In the genomic region with DNA sequence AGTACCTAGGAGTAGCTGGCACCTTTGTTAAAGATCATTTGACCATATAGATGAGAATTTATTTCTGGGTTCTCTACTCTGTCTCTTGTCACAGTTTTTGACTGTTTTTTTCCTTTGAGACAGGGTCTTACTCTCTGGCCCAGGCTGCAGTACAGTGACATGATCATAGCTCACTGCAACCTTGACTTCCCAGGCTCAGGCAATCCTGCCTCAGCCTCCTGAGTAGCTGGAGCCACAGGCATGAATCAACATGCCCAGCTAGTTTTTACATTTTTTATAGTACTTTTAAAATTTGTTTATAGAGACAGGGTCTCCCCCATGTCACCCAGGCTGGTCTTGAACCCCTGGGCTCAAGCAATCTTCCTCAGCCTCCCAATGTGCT, we compare ENCODE assay signal across 23 cellular contexts. TPM values are rescaled to one million over a fixed set of nuclear protein-coding genes. Genes with fewer than 3 reads are reported as not detected.
DNase-seq lines count a peak whose midpoint lies in the region; ATAC-seq and TF ChIP-seq lines count a peak whose summit lies in the region.
"Had no signal": no experiment of that assay in that cellular context is flagged by ENCODE, and none has a peak within 500 bp of the region (broad histone marks: within the 10 kb centered on the region; RNA-seq: fewer than 3 reads in every experiment).

No MANE protein-coding gene starts in this region.

- H3K4me1 ChIP-seq in CD4-positive, CD25-positive, alpha-beta regulatory T cell (ENCODE audit: control insufficient read depth, insufficient read depth, low read length, poor library complexity, severe bottlenecking): peaks cover 10% of the 10 kb centered on the region
- peaks cover 47% of the 10 kb centered on the region for H3K4me1 ChIP-seq in foreskin keratinocyte
- H3K4me1 ChIP-seq: heart right ventricle had no signal

- no peak overlapping the region for H3K27ac ChIP-seq in CD4-positive, CD25-positive, alpha-beta regulatory T cell (ENCODE audit: insufficient read depth, low read length, poor library complexity, severe bottlenecking)
- peak overlapping the region; percentile 23 for H3K27ac ChIP-seq in foreskin keratinocyte
- H3K27ac ChIP-seq: BLaER1 treated with 17β-estradiol and CSF1 and Interleukin-3, amounts not matched to agents 10 nM and 100 nM; heart right ventricle; stomach; WERI-Rb-1 had no signal

- peak overlapping the region; percentile 60 for H3K4me3 ChIP-seq in CD4-positive, CD25-positive, alpha-beta regulatory T cell (ENCODE audit: low read depth, low read length)
- H3K4me3 ChIP-seq in H7 (ENCODE audit: insufficient read depth, low read depth, low read length): no peak overlapping the region
- H3K4me3 ChIP-seq: BLaER1 treated with 17β-estradiol and CSF1 and Interleukin-3, amounts not matched to agents 10 nM and 100 nM; heart right ventricle; stomach had no signal

- no peaks in the 10 kb centered on the region for H3K27me3 Mint-ChIP-seq in CD4-positive, CD25-positive, alpha-beta regulatory T cell
- no peaks in the 10 kb centered on the region for H3K27me3 Mint-ChIP-seq in activated naive CD8-positive, alpha-beta T cell treated with anti-CD3 and anti-CD28 coated beads, Interleukin-2, amount 50 U/mL, for 24 hours
- H3K27me3 Mint-ChIP-seq: naive B cell, type B pancreatic cell had no signal

- H3K27ac Mint-ChIP-seq in CD4-positive, CD25-positive, alpha-beta regulatory T cell: peak overlapping the region; percentile 66 to 82 (median 77)
- no peak overlapping the region for H3K27ac Mint-ChIP-seq in activated naive CD8-positive, alpha-beta T cell treated with anti-CD3 and anti-CD28 coated beads, Interleukin-2, amount 50 U/mL, for 24 hours
- H3K27ac Mint-ChIP-seq: type B pancreatic cell had no signal

- H3K4me3 Mint-ChIP-seq in CD4-positive, CD25-positive, alpha-beta regulatory T cell: peak overlapping the region in 2 of 4 donors; percentile 8 to 15
- H3K4me3 Mint-ChIP-seq in activated naive CD8-positive, alpha-beta T cell treated with anti-CD3 and anti-CD28 coated beads, Interleukin-2, amount 50 U/mL, for 24 hours: no peak overlapping the region
- H3K4me3 Mint-ChIP-seq: naive B cell, type B pancreatic cell had no signal

- H3K4me1 Mint-ChIP-seq in CD4-positive, CD25-positive, alpha-beta regulatory T cell: peaks cover 15 to 23% (median 16%) of the 10 kb centered on the region in 4 donors
- H3K4me1 Mint-ChIP-seq in activated naive CD8-positive, alpha-beta T cell treated with anti-CD3 and anti-CD28 coated beads, Interleukin-2, amount 50 U/mL, for 24 hours: peaks cover 10% of the 10 kb centered on the region

- peaks cover 25% of the 10 kb centered on the region for H3K36me3 ChIP-seq in CD4-positive, CD25-positive, alpha-beta regulatory T cell (ENCODE audit: control insufficient read depth, insufficient read depth, low read length)
- peaks cover 6% of the 10 kb centered on the region for H3K36me3 ChIP-seq in H7 (replicated peaks; ENCODE audit: control insufficient read depth, insufficient read depth, low read length)

- DNase-seq in CD4-positive, CD25-positive, alpha-beta regulatory T cell: no peak
- no peak for DNase-seq in activated naive CD8-positive, alpha-beta T cell treated with anti-CD3 and anti-CD28 coated beads, Interleukin-2, amount 50 U/mL, for 24 hours
- DNase-seq in foreskin keratinocyte (peak in 1 of 2 donors; percentile 63), NCI-H187 (lab: John Stamatoyannopoulos, UW) (no peak), H7 (no peak)
- DNase-seq in stimulated activated naive CD4-positive, alpha-beta T cell treated with Interleukin-2 at 50 U/mL for 16 hours (lab: John Stamatoyannopoulos, UW): no peak
- DNase-seq: activated CD4-positive, alpha-beta T cell treated with anti-CD3 and anti-CD28 coated beads, Interleukin-2, amount 50 U/mL, for 1 hour; cortex of kidney; heart right ventricle; naive B cell; NCI-H2107; retina; SK-N-SH; stimulated activated CD4-positive, alpha-beta T cell treated with anti-CD3 and anti-CD28 coated beads, Interleukin-12 subunit alpha, Interleukin-12 subunit beta, amount 100 ng/mL, for 4 hours; stimulated activated CD4-positive, alpha-beta T cell treated with anti-CD3 and anti-CD28 coated beads, Interleukin-4, amount 100 ng/mL, for 4 hours; stomach; WERI-Rb-1 had no signal

- peak in 1 of 2 donors; percentile 22 for ATAC-seq in CD4-positive, CD25-positive, alpha-beta regulatory T cell (ENCODE audit: low read depth in 2 of 2)
- peak; percentile 20 for ATAC-seq in HG02610 (IDR thresholded peaks at IDR 0.05; ENCODE audit: unreplicated experiment)
- ATAC-seq in activated naive CD8-positive, alpha-beta T cell treated with anti-CD3 and anti-CD28 coated beads, Interleukin-2, amount 50 U/mL, for 24 hours: peak; percentile 20
- peak; percentile 60 for ATAC-seq in foreskin keratinocyte
- ATAC-seq in GM18867 (IDR thresholded peaks at IDR 0.05; ENCODE audit: unreplicated experiment): no peak
- ATAC-seq: heart right ventricle had no signal

- H3K27me3 ChIP-seq in CD4-positive, CD25-positive, alpha-beta regulatory T cell (ENCODE audit: control insufficient read depth, insufficient read depth, low read length): no peaks in the 10 kb centered on the region
- H3K27me3 ChIP-seq in foreskin keratinocyte (no peaks in the 10 kb centered on the region), H7 (ENCODE audit: control insufficient read depth, insufficient read depth, low read length) (no peaks in the 10 kb centered on the region)
- H3K27me3 ChIP-seq: BLaER1 treated with 17β-estradiol and CSF1 and Interleukin-3, amounts not matched to agents 10 nM and 100 nM; heart right ventricle; stomach had no signal

- TF ChIP-seq CTCF in foreskin keratinocyte (conservative IDR thresholded peaks at IDR 0.05): no peak

- peaks cover 25% of the 10 kb centered on the region for H3K36me3 Mint-ChIP-seq in CD4-positive, CD25-positive, alpha-beta regulatory T cell
- H3K36me3 Mint-ChIP-seq in activated naive CD8-positive, alpha-beta T cell treated with anti-CD3 and anti-CD28 coated beads, Interleukin-2, amount 50 U/mL, for 24 hours (ENCODE audit: low read depth): peaks cover 21% of the 10 kb centered on the region

- H3K9me3 Mint-ChIP-seq in CD4-positive, CD25-positive, alpha-beta regulatory T cell: no peaks in the 10 kb centered on the region
- H3K9me3 Mint-ChIP-seq in activated naive CD8-positive, alpha-beta T cell treated with anti-CD3 and anti-CD28 coated beads, Interleukin-2, amount 50 U/mL, for 24 hours: no peaks in the 10 kb centered on the region
- H3K9me3 Mint-ChIP-seq: naive B cell, type B pancreatic cell had no signal

- H3K9me3 ChIP-seq in CD4-positive, CD25-positive, alpha-beta regulatory T cell (ENCODE audit: control insufficient read depth in 2 of 2, low read length in 2 of 2): no peaks in the 10 kb centered on the region
- H3K9me3 ChIP-seq: BLaER1 treated with 17β-estradiol and CSF1 and Interleukin-3, amounts not matched to agents 10 nM and 100 nM; heart right ventricle; SK-N-SH; stomach had no signal

RNA-seq across cellular contexts. Expression of a gene that starts 45.0 kb away (rescaled TPM):
- total RNA-seq in CD4-positive, CD25-positive, alpha-beta regulatory T cell: 0.42 TPM
- under 1 TPM in 1 of 4 donors, not detected in 3; 0.23 TPM for polyA plus RNA-seq in CD4-positive, CD25-positive, alpha-beta regulatory T cell
- 0.53 and 0.71 TPM in 2 replicates for total RNA-seq in foreskin keratinocyte
- polyA plus RNA-seq in foreskin keratinocyte: 0.62 and 0.77 TPM in 2 replicates
- total RNA-seq in H7 (2014; rRNA removed; shearing (Covaris generic)): not detected in 2 replicates
- total RNA-seq: heart right ventricle, NCI-H460, osteoblast had no signal

RNA-seq across cellular contexts. Expression of a gene that starts 48.5 kb away (rescaled TPM):
- 49.4 TPM for total RNA-seq in CD4-positive, CD25-positive, alpha-beta regulatory T cell
- polyA plus RNA-seq in CD4-positive, CD25-positive, alpha-beta regulatory T cell: 10 to 100 TPM in 2 of 4 donors, 1 to 10 TPM in 2; 8.2 to 15.9 (median 10.4) TPM
- 76.6 and 78.2 TPM in 2 replicates for total RNA-seq in foreskin keratinocyte
- polyA plus RNA-seq in foreskin keratinocyte: 16.6 and 19.8 TPM in 2 replicates
- 77.0 and 83.7 TPM in 2 replicates for total RNA-seq in H7 (2014; rRNA removed; shearing (Covaris generic))
